ENCODE assay signal across 6 cellular contexts in the genomic region with DNA sequence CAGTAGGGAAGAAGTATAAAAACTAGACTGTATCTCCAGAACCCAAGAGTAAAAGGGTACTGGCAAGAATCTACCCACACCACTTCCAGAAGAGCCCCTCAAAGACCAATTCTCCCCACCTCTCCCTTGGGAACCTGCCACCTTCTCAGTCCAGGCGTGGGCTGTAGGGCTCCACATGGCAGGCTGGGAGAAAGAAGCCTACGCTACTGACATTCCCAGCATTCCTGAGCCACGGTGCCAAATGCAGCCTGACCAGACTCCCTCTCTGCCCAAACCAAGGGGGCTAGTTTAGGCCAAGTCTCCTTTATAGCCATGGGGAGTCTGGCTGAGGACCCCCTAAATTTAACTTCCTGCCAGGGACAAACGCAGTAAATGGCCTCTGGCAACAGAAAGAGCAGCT. TPM values are rescaled to one million over a fixed set of nuclear protein-coding genes. Genes with fewer than 3 reads are reported as not detected.
DNase-seq lines count a peak whose midpoint lies in the region; ATAC-seq and TF ChIP-seq lines count a peak whose summit lies in the region.

No MANE protein-coding gene starts in this region.

- no peak overlapping the region for H3K9ac ChIP-seq in neural progenitor cell

- H3K36me3 ChIP-seq in GM23338 (ENCODE audit: insufficient read depth) (peaks cover 42% of the 10 kb centered on the region), neural progenitor cell (peaks cover 16% of the 10 kb centered on the region), WERI-Rb-1 (peaks cover 57% of the 10 kb centered on the region)

- peaks cover 16% of the 10 kb centered on the region for H3K4me1 ChIP-seq in GM23338 (ENCODE audit: insufficient read depth)
- H3K4me1 ChIP-seq in neural progenitor cell = peaks cover 14% of the 10 kb centered on the region

- H3K27ac Mint-ChIP-seq in GM23338 (peak overlapping the region; percentile 87), brain (peak overlapping the region; percentile 40 to 95 (median 88)), neural progenitor cell (no peak overlapping the region)

- peaks cover 6% of the 10 kb centered on the region for H3F3A ChIP-seq in GM23338 (replicated peaks; ENCODE audit: low read depth)
- peaks cover 12% of the 10 kb centered on the region for H3F3A ChIP-seq in neural progenitor cell (ENCODE audit: low read depth)

- H3K27ac ChIP-seq in GM23338 (ENCODE audit: low read depth) (peak overlapping the region; percentile 27), neural progenitor cell (no peak overlapping the region), WERI-Rb-1 (no peak overlapping the region)

- H3K9me3 Mint-ChIP-seq in GM23338 (no peaks in the 10 kb centered on the region), brain (no peaks in the 10 kb centered on the region), neural progenitor cell (no peaks in the 10 kb centered on the region)

- peak; percentile 68 for DNase-seq in GM23338 (ENCODE audit: low spot score)
- peak; percentile 66 for DNase-seq in neural progenitor cell (ENCODE audit: low spot score)
- DNase-seq in WERI-Rb-1 = no peak
- DNase-seq in NOMO-1 (lab: John Stamatoyannopoulos, UW; ENCODE audit: unreplicated experiment in 2 of 2) = no peak
- DNase-seq in ureter (ENCODE audit: low spot score) = no peak

- H3K27me3 Mint-ChIP-seq in GM23338 (ENCODE audit: insufficient read depth, low read depth, poor library complexity) (peaks cover 9% of the 10 kb centered on the region), brain (peaks cover 11% of the 10 kb centered on the region), neural progenitor cell (ENCODE audit: insufficient read depth, low read depth) (peaks cover 4% of the 10 kb centered on the region)

- H3K36me3 Mint-ChIP-seq in GM23338 (ENCODE audit: low read depth) (peaks cover 54% of the 10 kb centered on the region), brain (peaks cover 47% of the 10 kb centered on the region), neural progenitor cell (peaks cover 26% of the 10 kb centered on the region)

- H3K4me3 ChIP-seq in GM23338 (peak overlapping the region; percentile 97), neural progenitor cell (peak overlapping the region; percentile 100), WERI-Rb-1 (ENCODE audit: low read depth, low read length) (no peak overlapping the region)

- no peaks in the 10 kb centered on the region for H3K9me3 ChIP-seq in neural progenitor cell (ENCODE audit: low read depth)
- H3K9me3 ChIP-seq in WERI-Rb-1 (ENCODE audit: severe bottlenecking) = no peaks in the 10 kb centered on the region

- peak; percentile 31 for ATAC-seq in GM23338

- peaks cover 23% of the 10 kb centered on the region for H3K79me2 ChIP-seq in GM23338 (replicated peaks; ENCODE audit: insufficient read depth)
- peaks cover 33% of the 10 kb centered on the region for H3K79me2 ChIP-seq in neural progenitor cell (ENCODE audit: low read depth)

- H3K27me3 ChIP-seq in GM23338 (ENCODE audit: insufficient read depth) (no peaks in the 10 kb centered on the region), neural progenitor cell (no peaks in the 10 kb centered on the region), WERI-Rb-1 (ENCODE audit: insufficient read depth, low read depth, severe bottlenecking) (no peaks in the 10 kb centered on the region)

- peak overlapping the region; percentile 99 for H3K4me2 ChIP-seq in GM23338
- peak overlapping the region; percentile 100 for H3K4me2 ChIP-seq in neural progenitor cell

- H2AFZ ChIP-seq in GM23338 = no peak overlapping the region
- H2AFZ ChIP-seq in neural progenitor cell (replicated peaks) = no peak overlapping the region

- no peaks in the 10 kb centered on the region for H3K9me2 ChIP-seq in GM23338 (ENCODE audit: insufficient read depth)

- H3K4me1 Mint-ChIP-seq in GM23338 (peaks cover 26% of the 10 kb centered on the region; the same call in 2 of the 3 replicates), brain (peaks cover 36% of the 10 kb centered on the region), neural progenitor cell (peaks cover 38% of the 10 kb centered on the region)

- TF ChIP-seq CTCF in GM23338 (conservative IDR thresholded peaks at IDR 0.05; ENCODE audit: low read depth in 2 of 2) = no peak
- TF ChIP-seq CTCF in brain (conservative IDR thresholded peaks at IDR 0.05) = no peak
- TF ChIP-seq CTCF in neural progenitor cell (IDR thresholded peaks at IDR 0.05) = no peak
- no peak for TF ChIP-seq CTCF in WERI-Rb-1 (IDR thresholded peaks at IDR 0.05; ENCODE audit: low read depth, low read length)

- peaks cover 34% of the 10 kb centered on the region for H4K20me1 ChIP-seq in GM23338 (replicated peaks; ENCODE audit: insufficient read depth)
- H4K20me1 ChIP-seq in neural progenitor cell (ENCODE audit: low read depth) = peaks cover 32% of the 10 kb centered on the region

- peak overlapping the region; percentile 87 for H3K4me3 Mint-ChIP-seq in GM23338
- peak overlapping the region; percentile 89 to 94 (median 93) for H3K4me3 Mint-ChIP-seq in brain
- H3K4me3 Mint-ChIP-seq in neural progenitor cell = peak overlapping the region; percentile 94

TF ChIP-seq in GM23338, 12 proteins besides CTCF, POLR2A, EP300 and RAD21 (continues in another document):
- TF ChIP-seq ETS1 (IDR thresholded peaks at IDR 0.05) (no peak), ZNF114 (CRISPR knock-in tag; IDR thresholded peaks at IDR 0.05) (no peak), ZNF331 (CRISPR knock-in tag; IDR thresholded peaks at IDR 0.05; ENCODE audit: low read depth) (no peak), EZH2 (IDR thresholded peaks at IDR 0.05; ENCODE audit: low read depth, unreplicated experiment) (no peak), NANOG (IDR thresholded peaks at IDR 0.05; ENCODE audit: borderline replicate concordance) (no peak), POLR2AphosphoS5 (IDR thresholded peaks at IDR 0.05; ENCODE audit: low read depth) (no peak), STAT1 (IDR thresholded peaks at IDR 0.05; ENCODE audit: unreplicated experiment) (no peak), CREB1 (CRISPR knock-in tag; IDR thresholded peaks at IDR 0.05; ENCODE audit: low read depth) (no peak)

RNA-seq across cellular contexts. Expression of gene UBE2Q1, which starts 2.0 kb away (rescaled TPM):
- 27.3 and 33.0 TPM in 2 replicates for total RNA-seq in GM23338 (2014; rRNA removed; shearing (Covaris generic))
- 15.5 and 18.4 TPM in 2 replicates for polyA plus RNA-seq in GM23338 (2016; fragmentation: Nextera tagmentation; extraction: Ambion mirVana)
- 98.2 TPM for polyA plus RNA-seq in brain (ENCODE audit: insufficient read depth, low read depth, low replicate concordance)
- 36.0 and 96.2 TPM in 2 replicates for total RNA-seq in neural progenitor cell (ENCODE audit: low replicate concordance)
- 68.9 TPM for total RNA-seq in ureter

RNA-seq across cellular contexts. Expression of gene CHRNB2, which starts 11.2 kb away (rescaled TPM):
- total RNA-seq in GM23338 (2014; rRNA removed; shearing (Covaris generic)) = 3.6 and 5.3 TPM in 2 replicates
- polyA plus RNA-seq in GM23338 (2016; fragmentation: Nextera tagmentation; extraction: Ambion mirVana) (0.73 and 0.92 TPM in 2 replicates), brain (ENCODE audit: insufficient read depth, low read depth, low replicate concordance) (20.1 TPM)
- total RNA-seq in neural progenitor cell (ENCODE audit: low replicate concordance) (0.11 and 2.3 TPM in 2 replicates), ureter (0.36 TPM)

RNA-seq across cellular contexts. Expression of gene ADAR, which starts 51.6 kb away (rescaled TPM):
- total RNA-seq in GM23338 (2014; rRNA removed; shearing (Covaris generic)) = 188 TPM in 2 replicates
- polyA plus RNA-seq in GM23338 (2016; fragmentation: Nextera tagmentation; extraction: Ambion mirVana) = 80.0 and 96.4 TPM in 2 replicates
- polyA plus RNA-seq in brain (ENCODE audit: insufficient read depth, low read depth, low replicate concordance) = 106 TPM
- 128 and 139 TPM in 2 replicates for total RNA-seq in neural progenitor cell (ENCODE audit: low replicate concordance)
- 192 TPM for total RNA-seq in ureter

RNA-seq across cellular contexts. Expression of gene SHE, which starts 54.2 kb away (rescaled TPM):
- 0.43 and 0.69 TPM in 2 replicates for total RNA-seq in GM23338 (2014; rRNA removed; shearing (Covaris generic))
- polyA plus RNA-seq in GM23338 (2016; fragmentation: Nextera tagmentation; extraction: Ambion mirVana) = 0.16 and 0.23 TPM in 2 replicates
- 1.6 TPM for polyA plus RNA-seq in brain (ENCODE audit: insufficient read depth, low read depth, low replicate concordance)
- total RNA-seq in neural progenitor cell (ENCODE audit: low replicate concordance) = 0.04 TPM in 1 of 2 replicates, not detected in the other
- total RNA-seq in ureter = 13.3 TPM

RNA-seq across cellular contexts. Expression of gene TDRD10, which starts 54.4 kb away (rescaled TPM):
- not detected in 2 replicates for total RNA-seq in GM23338 (2014; rRNA removed; shearing (Covaris generic))
- polyA plus RNA-seq in GM23338 (2016; fragmentation: Nextera tagmentation; extraction: Ambion mirVana) (0.19 and 0.29 TPM in 2 replicates), brain (ENCODE audit: insufficient read depth, low read depth, low replicate concordance) (0.27 TPM)
- total RNA-seq in neural progenitor cell (ENCODE audit: low replicate concordance) (not detected in 2 replicates), ureter (3.3 TPM)

Comparison
In these comparisons a context has a peak if more than half of its experiments do, and no peak if none do; other contexts are left out.
1. DNase-seq: peak in GM23338 (single experiment) and neural progenitor cell (single experiment); none in WERI-Rb-1 (single experiment), NOMO-1 (0 of 2) and ureter (single experiment).
2. Peak in every context shown above with its lines, with median percentiles within 50 percentile points of each other: H3K4me3 Mint-ChIP-seq.